In genomic region chr16:96935-97381, GRCh38 we compare ENCODE assay signal across 9 cellular contexts. TPM values are rescaled to one million over a fixed set of nuclear protein-coding genes. Genes with fewer than 3 reads are reported as not detected.
DNase-seq lines count a peak whose midpoint lies in the region; ATAC-seq, FAIRE-seq and TF ChIP-seq lines count a peak whose summit lies in the region.
"Had no signal": no experiment of that assay in that cellular context is flagged by ENCODE, and none has a peak within 500 bp of the region (broad histone marks: within the 10 kb centered on the region; RNA-seq: fewer than 3 reads in every experiment).

No MANE protein-coding gene starts in this region.

- H3F3A ChIP-seq in neural cell (ENCODE audit: insufficient read depth, low read length, poor library complexity, severe bottlenecking), result no peaks in the 10 kb centered on the region

- TF ChIP-seq EP300 in neural cell (conservative IDR thresholded peaks at IDR 0.05; ENCODE audit: poor library complexity, severe bottlenecking), result no peak

- DNase-seq in CMK (ENCODE audit: low read depth) (peak; percentile 68), RCC 7860 (ENCODE audit: low spot score) (peak; percentile 74), fibroblast of lung (ENCODE audit: low read depth in 2 of 2) (peak; percentile 79 to 85), substantia nigra (lab: John Stamatoyannopoulos, UW) (peak; percentile 25 to 94 (median 79))
- DNase-seq in activated T-cell treated with anti-CD3 and anti-CD28 coated beads, Interleukin-2, amount 50 U/mL, for 72 hours, result peak; percentile 91 to 94

- H3K4me1 ChIP-seq in KMS-11 (ENCODE audit: low read depth, poor library complexity, severe bottlenecking) (peaks cover 19% of the 10 kb centered on the region), fibroblast of lung (ENCODE audit: control insufficient read depth, extremely low read depth, insufficient read depth, low read length) (peaks cover 10% of the 10 kb centered on the region)

- peak; percentile 42 for FAIRE-seq in RCC 7860 (lab: Jason Lieb, UNC)

- H3K36me3 Mint-ChIP-seq in activated T-cell treated with anti-CD3 and anti-CD28 coated beads, Interleukin-2, amount 50 U/mL, for 72 hours (ENCODE audit: insufficient read depth in 2 of 2), result peaks cover 0 to 2% of the 10 kb centered on the region in 2 donors

- TF ChIP-seq CTCF in KMS-11 (conservative IDR thresholded peaks at IDR 0.05; ENCODE audit: low read depth, low read length) (peak; percentile 99), fibroblast of lung (conservative IDR thresholded peaks at IDR 0.05 in 1 of 2, IDR thresholded peaks at IDR 0.05 in 1 of 2; ENCODE audit: low read depth in 1 of 2, low read length in 2 of 2) (peak; percentile 94 to 97), neural cell (IDR thresholded peaks at IDR 0.05; ENCODE audit: poor library complexity, severe bottlenecking) (peak; percentile 76)

- H3K27ac ChIP-seq in KMS-11, result no peak overlapping the region
- H3K27ac ChIP-seq in fibroblast of lung (ENCODE audit: insufficient read depth, low read length), result no peak overlapping the region
- no peak overlapping the region for H3K27ac ChIP-seq in neural cell (ENCODE audit: low read length)
- H3K27ac ChIP-seq in substantia nigra (ENCODE audit: low read depth, low read length, poor library complexity, severe bottlenecking), result no peak overlapping the region

- H3K4me3 ChIP-seq in KMS-11 (IDR thresholded peaks at IDR 0.05; ENCODE audit: insufficient read depth, low read depth, low read length) (no peak overlapping the region), fibroblast of lung (replicated peaks in 1 of 4; ENCODE audit: control extremely low read depth in 1 of 4, insufficient read depth in 1 of 4, low read depth in 3 of 4, low read length in 4 of 4) (no peak overlapping the region), neural cell (ENCODE audit: low read length) (no peak overlapping the region)

- H3K9ac ChIP-seq in KMS-11 (no peak overlapping the region), fibroblast of lung (ENCODE audit: insufficient read depth, low read length) (no peak overlapping the region), neural cell (ENCODE audit: low read length) (no peak overlapping the region)

- H3K4me2 ChIP-seq in KMS-11 (no peak overlapping the region), fibroblast of lung (ENCODE audit: extremely low read depth, insufficient read depth, low read length) (no peak overlapping the region), neural cell (ENCODE audit: low read length) (no peak overlapping the region)

- TF ChIP-seq RAD21 in neural cell (conservative IDR thresholded peaks at IDR 0.05), result peak; percentile 37

- H3K27me3 ChIP-seq in KMS-11 (ENCODE audit: insufficient read depth, low read depth), result no peaks in the 10 kb centered on the region
- no peaks in the 10 kb centered on the region for H3K27me3 ChIP-seq in fibroblast of lung (ENCODE audit: control insufficient read depth, insufficient read depth, low read length)
- H3K27me3 ChIP-seq in neural cell (ENCODE audit: insufficient read depth, low read depth, low read length), result no peaks in the 10 kb centered on the region

- H2AFZ ChIP-seq in KMS-11 (ENCODE audit: low read depth), result no peak overlapping the region
- H2AFZ ChIP-seq in fibroblast of lung (ENCODE audit: low read length), result no peak overlapping the region
- H2AFZ ChIP-seq in neural cell (ENCODE audit: low read depth, low read length), result no peak overlapping the region

- peak; percentile 65 for ATAC-seq in GM19463 (IDR thresholded peaks at IDR 0.05; ENCODE audit: unreplicated experiment)
- peak; percentile 96 to 97 for ATAC-seq in activated T-cell treated with anti-CD3 and anti-CD28 coated beads, Interleukin-2, amount 50 U/mL, for 72 hours (replicated peaks in 1 of 2)

- H4K20me1 ChIP-seq in KMS-11 (ENCODE audit: insufficient read depth) (no peaks in the 10 kb centered on the region), fibroblast of lung (ENCODE audit: control insufficient read depth, extremely low read depth, insufficient read depth, low read length) (no peaks in the 10 kb centered on the region), neural cell (ENCODE audit: insufficient read depth) (no peaks in the 10 kb centered on the region)

- no peaks in the 10 kb centered on the region for H3K79me2 ChIP-seq in KMS-11 (ENCODE audit: insufficient read depth, low read depth)
- no peaks in the 10 kb centered on the region for H3K79me2 ChIP-seq in fibroblast of lung (ENCODE audit: control insufficient read depth, insufficient read depth, low read length)
- H3K79me2 ChIP-seq in neural cell (replicated peaks; ENCODE audit: insufficient read depth, low read length), result no peaks in the 10 kb centered on the region

- no peaks in the 10 kb centered on the region for H3K4me1 Mint-ChIP-seq in activated T-cell treated with anti-CD3 and anti-CD28 coated beads, Interleukin-2, amount 50 U/mL, for 72 hours (ENCODE audit: low read depth)

- no peaks in the 10 kb centered on the region for H3K27me3 Mint-ChIP-seq in activated T-cell treated with anti-CD3 and anti-CD28 coated beads, Interleukin-2, amount 50 U/mL, for 72 hours (ENCODE audit: low read depth)

- H3K9me2 ChIP-seq in neural cell (ENCODE audit: insufficient read depth, low read length), result no peaks in the 10 kb centered on the region

- H3K27ac Mint-ChIP-seq in activated T-cell treated with anti-CD3 and anti-CD28 coated beads, Interleukin-2, amount 50 U/mL, for 72 hours, result no peak overlapping the region
- H3K27ac Mint-ChIP-seq: T-helper 1 cell treated with Interleukin-12 subunit alpha and Interleukin-12 subunit beta and Interleukin-4 antibody, amounts not matched to agents 30 μg/mL and 1 μg/mL, for 36 hours had no signal

- no peaks in the 10 kb centered on the region for H3K9me3 Mint-ChIP-seq in activated T-cell treated with anti-CD3 and anti-CD28 coated beads, Interleukin-2, amount 50 U/mL, for 72 hours
- H3K9me3 Mint-ChIP-seq: T-helper 1 cell treated with Interleukin-12 subunit alpha and Interleukin-12 subunit beta and Interleukin-4 antibody, amounts not matched to agents 30 μg/mL and 1 μg/mL, for 36 hours had no signal

- H3K9me3 ChIP-seq in fibroblast of lung (ENCODE audit: control insufficient read depth, insufficient read depth, low read depth, low read length), result no peaks in the 10 kb centered on the region
- no peaks in the 10 kb centered on the region for H3K9me3 ChIP-seq in neural cell (ENCODE audit: low read length)

- no peak overlapping the region for H3K4me3 Mint-ChIP-seq in activated T-cell treated with anti-CD3 and anti-CD28 coated beads, Interleukin-2, amount 50 U/mL, for 72 hours
- H3K4me3 Mint-ChIP-seq: T-helper 1 cell treated with Interleukin-12 subunit alpha and Interleukin-12 subunit beta and Interleukin-4 antibody, amounts not matched to agents 30 μg/mL and 1 μg/mL, for 36 hours had no signal

- H3K36me3 ChIP-seq in KMS-11 (ENCODE audit: insufficient read depth) (no peaks in the 10 kb centered on the region), fibroblast of lung (ENCODE audit: control insufficient read depth, insufficient read depth, low read length) (peaks cover 8% of the 10 kb centered on the region), neural cell (ENCODE audit: insufficient read depth, low read length) (no peaks in the 10 kb centered on the region)

TF ChIP-seq in neural cell, 6 proteins besides CTCF, POLR2A, EP300 and RAD21 (continues in another document):
- peak; percentile 18 for TF ChIP-seq MXI1 (conservative IDR thresholded peaks at IDR 0.05; ENCODE audit: poor library complexity, severe bottlenecking)
- no peak for TF ChIP-seq EZH2 (IDR thresholded peaks at IDR 0.05; ENCODE audit: borderline replicate concordance, insufficient read depth, low read length, poor library complexity, severe bottlenecking)
- TF ChIP-seq TAF1 (IDR thresholded peaks at IDR 0.05; ENCODE audit: low read depth), result no peak
- peak; percentile 51 for TF ChIP-seq SMC3 (conservative IDR thresholded peaks at IDR 0.05; ENCODE audit: poor library complexity)
- no peak for TF ChIP-seq POLR2AphosphoS5 (IDR thresholded peaks at IDR 0.05)

RNA-seq across cellular contexts. Expression of gene MPG, which starts 18.9 kb away (rescaled TPM):
- total RNA-seq in activated T-cell treated with anti-CD3 and anti-CD28 coated beads, Interleukin-2, amount 50 U/mL, for 72 hours, result 10 to 100 TPM; 49.6 to 50.5 TPM
- 256 and 268 TPM in 2 replicates for total RNA-seq in fibroblast of lung
- polyA plus RNA-seq in fibroblast of lung (45.4 and 49.3 TPM in 2 replicates), neural cell (70.9 and 102 TPM in 2 replicates)
- polyA plus RNA-seq in fibroblast of lung (2012), result 84.4 and 112 TPM in 2 replicates
- polyA minus RNA-seq in fibroblast of lung (ENCODE audit: low replicate concordance) (42.7 and 46.1 TPM in 2 replicates), neural cell (30.9 and 42.9 TPM in 2 replicates)

RNA-seq across cellular contexts. Expression of gene RHBDF1, which starts 24.5 kb away (rescaled TPM):
- total RNA-seq in activated T-cell treated with anti-CD3 and anti-CD28 coated beads, Interleukin-2, amount 50 U/mL, for 72 hours, result under 1 TPM; 0.31 to 0.53 TPM
- total RNA-seq in fibroblast of lung, result 32.9 and 53.8 TPM in 2 replicates
- polyA plus RNA-seq in fibroblast of lung (40.5 and 54.6 TPM in 2 replicates), neural cell (0.21 and 1.0 TPM in 2 replicates)
- 50.5 and 62.0 TPM in 2 replicates for polyA plus RNA-seq in fibroblast of lung (2012)
- polyA minus RNA-seq in fibroblast of lung (ENCODE audit: low replicate concordance) (157 and 246 TPM in 2 replicates), neural cell (0.97 and 2.5 TPM in 2 replicates)

RNA-seq across cellular contexts. Expression of gene NPRL3, which starts 41.5 kb away (rescaled TPM):
- total RNA-seq in activated T-cell treated with anti-CD3 and anti-CD28 coated beads, Interleukin-2, amount 50 U/mL, for 72 hours, result 10 to 100 TPM; 34.2 to 44.7 TPM
- 6.7 and 9.6 TPM in 2 replicates for total RNA-seq in fibroblast of lung
- polyA plus RNA-seq in fibroblast of lung (8.7 and 13.6 TPM in 2 replicates), neural cell (6.1 and 11.5 TPM in 2 replicates)
- 27.5 and 36.0 TPM in 2 replicates for polyA plus RNA-seq in fibroblast of lung (2012)
- polyA minus RNA-seq in fibroblast of lung (ENCODE audit: low replicate concordance) (89.5 and 114 TPM in 2 replicates), neural cell (11.0 and 11.6 TPM in 2 replicates)

RNA-seq across cellular contexts. Expression of gene SNRNP25, which starts 43.3 kb away (rescaled TPM):
- total RNA-seq in activated T-cell treated with anti-CD3 and anti-CD28 coated beads, Interleukin-2, amount 50 U/mL, for 72 hours, result 10 to 100 TPM; 28.9 to 44.1 TPM
- 14.6 and 20.5 TPM in 2 replicates for total RNA-seq in fibroblast of lung
- polyA plus RNA-seq in fibroblast of lung (25.9 and 49.4 TPM in 2 replicates), neural cell (45.3 and 46.4 TPM in 2 replicates)
- polyA plus RNA-seq in fibroblast of lung (2012), result 29.6 and 57.8 TPM in 2 replicates
- polyA minus RNA-seq in fibroblast of lung (ENCODE audit: low replicate concordance) (21.1 and 31.3 TPM in 2 replicates), neural cell (16.3 and 18.3 TPM in 2 replicates)

RNA-seq across cellular contexts. Expression of gene POLR3K, which starts 43.5 kb away (rescaled TPM):
- total RNA-seq in activated T-cell treated with anti-CD3 and anti-CD28 coated beads, Interleukin-2, amount 50 U/mL, for 72 hours, result 10 to 100 TPM; 35.3 to 42.2 TPM
- total RNA-seq in fibroblast of lung, result 2.6 and 3.3 TPM in 2 replicates
- polyA plus RNA-seq in fibroblast of lung (12.9 and 27.3 TPM in 2 replicates), neural cell (7.1 and 7.5 TPM in 2 replicates)
- polyA plus RNA-seq in fibroblast of lung (2012), result 9.9 and 19.7 TPM in 2 replicates
- polyA minus RNA-seq in fibroblast of lung (ENCODE audit: low replicate concordance) (8.0 TPM in 1 of 2 replicates, not detected in the other), neural cell (2.2 and 2.4 TPM in 2 replicates)

Comparison
In these comparisons a context has a peak if more than half of its experiments do, and no peak if none do; other contexts are left out.
1. RNA of gene RHBDF1, which starts 24.5 kb away (total RNA-seq): 32.9 to 53.8 TPM in fibroblast of lung; 0.31 to 0.53 TPM in activated T-cell treated with anti-CD3 and anti-CD28 coated beads, Interleukin-2, amount 50 U/mL, for 72 hours; every median in the first group is over 10 times any median in the second.
2. Peak in every context shown above with its lines, with median percentiles within 50 percentile points of each other: DNase-seq and CTCF ChIP-seq.